Comparison of ENCODE assay signal across 8 cellular contexts in genomic region chr6:138773177-138774091, GRCh38. TPM values are rescaled to one million over a fixed set of nuclear protein-coding genes. Genes with fewer than 3 reads are reported as not detected.
DNase-seq lines count a peak whose midpoint lies in the region; ATAC-seq and TF ChIP-seq lines count a peak whose summit lies in the region.

TSS of gene CCDC28A (plus strand) at chr6:138773769. CDS start at chr6:138776121, 2,352 bp downstream.

- TF ChIP-seq CTCF in GM12875 (IDR thresholded peaks at IDR 0.05; ENCODE audit: borderline replicate concordance, insufficient read depth, low read depth, low read length): no peak
- no peak for TF ChIP-seq CTCF in cardiac muscle cell (IDR thresholded peaks at IDR 0.05; ENCODE audit: low read depth, low read length)
- TF ChIP-seq CTCF in parathyroid adenoma (IDR thresholded peaks at IDR 0.05): no peak
- peak in 2 of 5 experiments; percentile 26 to 53 for TF ChIP-seq CTCF in tibial nerve (IDR thresholded peaks at IDR 0.05)

- TF ChIP-seq EP300 in tibial nerve (IDR thresholded peaks at IDR 0.05): peak; percentile 70 to 89

- ATAC-seq in HG02798 (IDR thresholded peaks at IDR 0.05; ENCODE audit: poor library complexity, unreplicated experiment): peak; percentile 96

- DNase-seq in NCI-H1436 (lab: John Stamatoyannopoulos, UW) (peak; percentile 95), T follicular helper cell (ENCODE audit: low read depth) (peak; percentile 91), adipocyte (ENCODE audit: low read depth) (peak; percentile 98), cardiac muscle cell (ENCODE audit: low read depth in 1 of 2, low spot score in 1 of 2) (peak; percentile 96), tibial nerve (ENCODE audit: low spot score in 2 of 2) (peak; percentile 88 to 99)

- H3K79me2 ChIP-seq in parathyroid adenoma: peaks cover 8% of the 10 kb centered on the region

- H3K4me3 ChIP-seq in GM12875 (ENCODE audit: low read depth, low read length) (peak within 1 kb of the TSS; percentile 59), adipocyte (ENCODE audit: low read length) (peak within 1 kb of the TSS; percentile 94), cardiac muscle cell (peak within 1 kb of the TSS; percentile 70), parathyroid adenoma (ENCODE audit: low read depth, low read length) (peak within 1 kb of the TSS; percentile 96), tibial nerve (peak within 1 kb of the TSS; percentile 43 to 94 (median 84))

- TF ChIP-seq POLR2A in tibial nerve (IDR thresholded peaks at IDR 0.05): peak in 1 of 2 donors; percentile 77

- 0 to 1% methylated on average over 44 to 47 of the region's 47 CpGs for WGBS in tibial nerve, 2 donors

- peak within 1 kb of the TSS; percentile 54 for H3K4me2 ChIP-seq in parathyroid adenoma (ENCODE audit: low read length)

- peak within 1 kb of the TSS; percentile 74 for H2AFZ ChIP-seq in parathyroid adenoma

- H3K27ac ChIP-seq in cardiac muscle cell (peak within 1 kb of the TSS; percentile 95), parathyroid adenoma (peak within 1 kb of the TSS; percentile 98), tibial nerve (peak within 1 kb of the TSS; percentile 91 to 97 (median 96))

- H3K27me3 ChIP-seq in adipocyte (replicated peaks; ENCODE audit: control insufficient read depth, insufficient read depth, low read length) (no peaks in the 10 kb centered on the region), cardiac muscle cell (no peaks in the 10 kb centered on the region), parathyroid adenoma (ENCODE audit: control insufficient read depth, insufficient read depth, low read length) (no peaks in the 10 kb centered on the region), tibial nerve (no peaks in the 10 kb centered on the region)

- H3K36me3 ChIP-seq in adipocyte (ENCODE audit: control insufficient read depth, insufficient read depth, low read length, severe bottlenecking) (no peaks in the 10 kb centered on the region), cardiac muscle cell (peaks cover 9% of the 10 kb centered on the region), parathyroid adenoma (ENCODE audit: control insufficient read depth, insufficient read depth, low read length) (no peaks in the 10 kb centered on the region), tibial nerve (peaks cover 0 to 26% (median 3%) of the 10 kb centered on the region in 3 donors)

- H3K9me3 ChIP-seq in adipocyte (ENCODE audit: control insufficient read depth, low read length) (no peaks in the 10 kb centered on the region), cardiac muscle cell (ENCODE audit: low read depth) (no peaks in the 10 kb centered on the region), parathyroid adenoma (ENCODE audit: control insufficient read depth, low read length) (no peaks in the 10 kb centered on the region), tibial nerve (no peaks in the 10 kb centered on the region)

- H3K9ac ChIP-seq in adipocyte (ENCODE audit: low read length) (peak within 1 kb of the TSS; percentile 94), parathyroid adenoma (peak within 1 kb of the TSS; percentile 62)

- H3K4me1 ChIP-seq in adipocyte (ENCODE audit: control insufficient read depth, insufficient read depth, low read length) (peaks cover 9% of the 10 kb centered on the region), cardiac muscle cell (ENCODE audit: low read depth) (peaks cover 11% of the 10 kb centered on the region), parathyroid adenoma (peaks cover 5% of the 10 kb centered on the region), tibial nerve (peaks cover 0 to 22% (median 9%) of the 10 kb centered on the region in 4 donors)

RNA-seq across cellular contexts. Expression of gene CCDC28A, which starts in this region (rescaled TPM):
- total RNA-seq in cardiac muscle cell (6.3 and 6.4 TPM in 2 replicates), tibial nerve (10 to 100 TPM; 10.8 to 31.0 (median 15.7) TPM)
- polyA plus RNA-seq in cardiac muscle cell: 15.2 and 17.9 TPM in 2 replicates

Comparison
In these comparisons a context has a peak if more than half of its experiments do, and no peak if none do; other contexts are left out.
1. Peak in every context shown above with its lines: DNase-seq, ATAC-seq, H3K4me3 ChIP-seq and H3K27ac ChIP-seq.